23 cellular contexts compared by ENCODE assay signal in the genomic region with DNA sequence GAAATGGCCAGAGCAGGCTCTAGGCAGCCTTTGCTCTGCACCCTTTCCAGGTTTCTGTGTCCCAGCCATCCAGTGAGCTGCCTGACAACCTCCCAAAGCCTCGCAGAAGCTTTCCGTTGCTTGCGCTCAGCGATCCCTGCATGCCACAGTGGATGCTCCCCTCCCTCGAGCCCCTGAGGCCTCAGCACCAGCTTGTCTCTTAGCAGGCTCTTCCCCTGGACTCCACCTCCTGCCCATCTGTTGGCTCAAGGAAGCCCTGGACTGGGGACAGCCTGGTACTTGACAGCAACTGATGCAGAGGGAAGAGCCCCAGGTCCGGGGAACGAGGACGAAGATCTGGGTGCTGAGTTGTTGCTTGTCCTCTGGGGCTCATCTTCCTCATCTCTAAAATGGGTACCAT. TPM values are rescaled to one million over a fixed set of nuclear protein-coding genes. Genes with fewer than 3 reads are reported as not detected.
DNase-seq lines count a peak whose midpoint lies in the region; FAIRE-seq and TF ChIP-seq lines count a peak whose summit lies in the region.
"Had no signal": no experiment of that assay in that cellular context is flagged by ENCODE, and none has a peak within 500 bp of the region (broad histone marks: within the 10 kb centered on the region; RNA-seq: fewer than 3 reads in every experiment).

No MANE protein-coding gene starts in this region.

- H3K27me3 ChIP-seq in H1 (replicated peaks in 1 of 4; ENCODE audit: control insufficient read depth in 3 of 4, extremely low read depth in 1 of 4, insufficient read depth in 3 of 4, low read length in 3 of 4): no peaks in the 10 kb centered on the region; a peak in 1 of 7 replicates
- H3K27me3 ChIP-seq in osteoblast (ENCODE audit: insufficient read depth, low read length): peaks cover 53% of the 10 kb centered on the region

- TF ChIP-seq CTCF in H1 (IDR thresholded peaks at IDR 0.05; ENCODE audit: control extremely low read depth in 1 of 3, insufficient read depth in 1 of 3, low read depth in 1 of 3, low read length in 3 of 3) (no peak), osteoblast (IDR thresholded peaks at IDR 0.05; ENCODE audit: extremely low read depth, low read depth, low read length) (no peak)

- no peak overlapping the region for H4K5ac ChIP-seq in H1 (ENCODE audit: insufficient read length, low read depth, low read length)

- H3K79me1 ChIP-seq in H1 (ENCODE audit: low read depth, low read length): no peaks in the 10 kb centered on the region

- no peak overlapping the region for H3K9ac ChIP-seq in H1 (replicated peaks in 1 of 4; ENCODE audit: extremely low read depth in 1 of 4, low read depth in 3 of 4, low read length in 3 of 4)

- POLR2A ChIA-PET in H1 (lab: Charles Lee; ENCODE audit: partially characterized antibody): interaction anchor here (0.7 to 2.0 kb wide), 7 partner anchors 8 to 192 kb away, joined by 3 to 4 read pairs (median 3); no protein-coding TSS in a partner anchor

- no peak overlapping the region for H3K18ac ChIP-seq in H1 (ENCODE audit: extremely low read depth, low read length)

- H2AK5ac ChIP-seq in H1 (ENCODE audit: low read depth, low read length): no peak overlapping the region

- H2BK120ac ChIP-seq in H1 (replicated peaks; ENCODE audit: low read depth, low read length): no peak overlapping the region

- H2AFZ ChIP-seq in H1 (ENCODE audit: low read length) (no peak overlapping the region), osteoblast (ENCODE audit: low read length) (no peak overlapping the region)

- H3K56ac ChIP-seq in H1 (replicated peaks; ENCODE audit: insufficient read length, low read depth, low read length): no peak overlapping the region

- H4K91ac ChIP-seq in H1 (replicated peaks; ENCODE audit: insufficient read length, low read length): peak overlapping the region; percentile 6

- H4K20me1 ChIP-seq in H1 (replicated peaks in 1 of 2; ENCODE audit: control insufficient read depth in 1 of 2, insufficient read depth in 2 of 2, low read length in 2 of 2) (no peaks in the 10 kb centered on the region), osteoblast (ENCODE audit: insufficient read depth, low read length) (no peaks in the 10 kb centered on the region)

- no peak for TF ChIP-seq RAD21 in H1 (IDR thresholded peaks at IDR 0.05 in 1 of 2, conservative IDR thresholded peaks at IDR 0.05 in 1 of 2; ENCODE audit: low read depth in 2 of 2, low read length in 2 of 2)

- no peak for TF ChIP-seq POLR2A in H1 (IDR thresholded peaks at IDR 0.05; ENCODE audit: control extremely low read depth in 1 of 2, low read depth in 2 of 2, low read length in 2 of 2)

- H3K4me3 ChIP-seq in H1 (ENCODE audit: extremely low read depth in 1 of 4, insufficient read depth in 2 of 4, low read depth in 3 of 4, low read length in 4 of 4): no peak overlapping the region
- no peak overlapping the region for H3K4me3 ChIP-seq in osteoblast (ENCODE audit: insufficient read depth, low read length)
- H3K4me3 ChIP-seq: GM12878 had no signal

- H3K9me3 ChIP-seq in H1 (ENCODE audit: insufficient read depth in 2 of 2, low read depth in 1 of 2, low read length in 1 of 2) (no peaks in the 10 kb centered on the region), osteoblast (ENCODE audit: low read depth, low read length) (no peaks in the 10 kb centered on the region)

- no peak for FAIRE-seq in H1 (lab: Jason Lieb, UNC)
- FAIRE-seq: D721Med, GM12878, GM18507, HepG2 had no signal

- no peak overlapping the region for H3K14ac ChIP-seq in H1 (ENCODE audit: insufficient read length)

- no peaks in the 10 kb centered on the region for H3K23me2 ChIP-seq in H1 (ENCODE audit: low read depth, low read length)

- H3K4me1 ChIP-seq in H1 (replicated peaks in 1 of 4; ENCODE audit: control insufficient read depth in 3 of 4, insufficient read depth in 4 of 4, low read length in 3 of 4) (peaks cover 0 to 14% (median 6%) of the 10 kb centered on the region in 4 experiments; a peak in 6 of 7 replicates), osteoblast (ENCODE audit: insufficient read depth, low read length) (no peaks in the 10 kb centered on the region)

- H3K36me3 ChIP-seq in H1 (ENCODE audit: control insufficient read depth in 2 of 4, insufficient read depth in 4 of 4, low read length in 3 of 4) (no peaks in the 10 kb centered on the region), osteoblast (ENCODE audit: insufficient read depth, low read length) (no peaks in the 10 kb centered on the region)

- H3K27ac ChIP-seq in H1 (ENCODE audit: low read depth, low read length): no peak overlapping the region
- no peak overlapping the region for H3K27ac ChIP-seq in osteoblast (ENCODE audit: low read depth, low read length)
- H3K27ac ChIP-seq: 22Rv1 had no signal

- DNase-seq in DMS 273 (lab: John Stamatoyannopoulos, UW; ENCODE audit: unreplicated experiment) (peak; percentile 44), DMS 273 treated with DMSO at 0.1 percent for 48 hours (lab: John Stamatoyannopoulos, UW) (no peak), NCI-H82 (lab: John Stamatoyannopoulos, UW) (peak; percentile 60), H1 (ENCODE audit: low read depth in 1 of 2, low spot score in 2 of 2) (no peak), osteoblast (ENCODE audit: insufficient read length, low spot score, missing footprints) (peak; percentile 48), HUDEP-2 (lab: John Stamatoyannopoulos, UW; ENCODE audit: unreplicated experiment in 76 of 76) (no peak), GDM1 (lab: John Stamatoyannopoulos, UW) (no peak)
- no peak for DNase-seq in activated T-cell treated with anti-CD3 and anti-CD28 coated beads, Interleukin-2, amount 50 U/mL, for 48 hours
- DNase-seq: CD8-positive, alpha-beta T cell; COR-L47; DMS53; GOT3; HCEC 1CT; HFFc6 had no signal

- CTCF ChIA-PET in H1 (lab: Charles Lee; ENCODE audit: partially characterized antibody): interaction anchor here (0.6 to 35.1 kb wide), 7 partner anchors 11 to 287 kb away, joined by 3 to 859 read pairs (median 3); no protein-coding TSS in a partner anchor

- WGBS in H1 (ENCODE audit: extremely low coverage in 1 of 2, insufficient coverage in 1 of 2, insufficient read length in 1 of 2, insufficient replicate concordance in 2 of 2, low coverage in 1 of 2, low lambda C conversion rate in 2 of 2, missing lambda C conversion rate in 1 of 2), 2 experiments: 90% methylated on average over 6 of the region's 8 CpGs; no CpG with 5 or more reads in 1 of the 2 experiments

- H3K4me2 ChIP-seq in H1 (ENCODE audit: insufficient read depth in 1 of 2, low read depth in 2 of 2, low read length in 2 of 2) (no peak overlapping the region), osteoblast (ENCODE audit: insufficient read depth, low read length) (no peak overlapping the region)

- no peak for TF ChIP-seq EP300 in H1 (IDR thresholded peaks at IDR 0.05; ENCODE audit: borderline replicate concordance in 1 of 2, low read depth in 2 of 2, low read length in 2 of 2)

- H3K79me2 ChIP-seq in H1 (ENCODE audit: control insufficient read depth in 1 of 2, insufficient read depth in 2 of 2, low read length in 2 of 2) (no peaks in the 10 kb centered on the region), osteoblast (ENCODE audit: insufficient read depth, low read length) (no peaks in the 10 kb centered on the region)

- H3K23ac ChIP-seq in H1 (ENCODE audit: insufficient read length): no peak overlapping the region

- no peak overlapping the region for H3K4ac ChIP-seq in H1 (replicated peaks; ENCODE audit: insufficient read length, low read depth, low read length)

- no peak overlapping the region; the same call in 1 of the 2 replicates for H2BK12ac ChIP-seq in H1 (ENCODE audit: low read depth, low read length)

- no peak overlapping the region for H2BK5ac ChIP-seq in H1 (ENCODE audit: low read depth, low read length)

- H4K8ac ChIP-seq in H1 (ENCODE audit: extremely low read depth, insufficient read depth, low read length): no peak overlapping the region; the same call in 1 of the 2 replicates

- H2BK15ac ChIP-seq in H1 (ENCODE audit: low read length): no peak overlapping the region

- no peak overlapping the region for H2BK20ac ChIP-seq in H1 (ENCODE audit: low read length)

TF ChIP-seq in H1, 55 proteins besides CTCF, POLR2A, EP300 and RAD21 (continues in another document):
- TF ChIP-seq CBX8 (IDR thresholded peaks at IDR 0.05; ENCODE audit: borderline replicate concordance, low read depth, low read length): no peak

RNA-seq across cellular contexts. Expression of a gene that starts 23.2 kb away (rescaled TPM):
- 53.7 and 54.7 TPM in 2 replicates for total RNA-seq in H1 (2021; fragmentation: NEBNext Ultra II Directional; extraction: Animal tissue kit (Norgen Biotek cat#: 25700))
- 41.5 and 54.8 TPM in 2 replicates for polyA plus RNA-seq in H1 (2011; rRNA removed)
- polyA plus RNA-seq in H1 (2011; cell fraction: cytosol; rRNA removed): 55.9 TPM
- 75.9 TPM for polyA plus RNA-seq in H1 (2011; cell fraction: nucleus; rRNA removed)
- 34.3 to 51.2 TPM (median 49.7 TPM) in 4 replicates for polyA plus RNA-seq in H1 (2012, experiment 1 of 2)
- polyA plus RNA-seq in H1 (2012, experiment 2 of 2): 65.9 TPM
- polyA plus RNA-seq in H1 (2013, experiment 1 of 2): 29.8 TPM
- polyA plus RNA-seq in H1 (2013, experiment 2 of 2): 33.1 TPM
- 50.7 and 74.4 TPM in 2 replicates for polyA minus RNA-seq in H1 (2011; rRNA and poly(A)+ RNA removed)
- polyA minus RNA-seq in H1 (2011; cell fraction: cytosol; rRNA and poly(A)+ RNA removed): 32.1 TPM
- 29.1 TPM for polyA minus RNA-seq in H1 (2011; cell fraction: nucleus; rRNA and poly(A)+ RNA removed)
- 26.1 and 33.6 TPM in 2 replicates for total RNA-seq in osteoblast

RNA-seq across cellular contexts. Expression of a gene that starts 40.0 kb away (rescaled TPM):
- total RNA-seq in H1 (2021; fragmentation: NEBNext Ultra II Directional; extraction: Animal tissue kit (Norgen Biotek cat#: 25700)): 0.63 and 0.97 TPM in 2 replicates
- 1.3 and 1.9 TPM in 2 replicates for polyA plus RNA-seq in H1 (2011; rRNA removed)
- polyA plus RNA-seq in H1 (2011; cell fraction: cytosol; rRNA removed): 3.3 TPM
- 4.1 TPM for polyA plus RNA-seq in H1 (2011; cell fraction: nucleus; rRNA removed)
- polyA plus RNA-seq in H1 (2012, experiment 1 of 2): 2.1 to 3.5 TPM (median 2.7 TPM) in 4 replicates
- 1.1 TPM for polyA plus RNA-seq in H1 (2012, experiment 2 of 2)
- 0.53 TPM for polyA plus RNA-seq in H1 (2013, experiment 1 of 2)
- 0.77 TPM for polyA plus RNA-seq in H1 (2013, experiment 2 of 2)
- 0.54 and 0.80 TPM in 2 replicates for polyA minus RNA-seq in H1 (2011; rRNA and poly(A)+ RNA removed)
- not detected for polyA minus RNA-seq in H1 (2011; cell fraction: cytosol; rRNA and poly(A)+ RNA removed)
- 1.00 TPM for polyA minus RNA-seq in H1 (2011; cell fraction: nucleus; rRNA and poly(A)+ RNA removed)
- not detected in 2 replicates for total RNA-seq in osteoblast
- total RNA-seq: A673; CD8-positive, alpha-beta T cell; GM12878; HepG2; HFFc6; HT1080 had no signal
- polyA plus RNA-seq: BJ, CD14-positive monocyte, GM12878, HepG2 had no signal

RNA-seq across cellular contexts. Expression of a gene that starts 40.1 kb away (rescaled TPM):
- 5.9 and 6.9 TPM in 2 replicates for total RNA-seq in H1 (2021; fragmentation: NEBNext Ultra II Directional; extraction: Animal tissue kit (Norgen Biotek cat#: 25700))
- 4.2 and 8.9 TPM in 2 replicates for polyA plus RNA-seq in H1 (2011; rRNA removed)
- 5.6 TPM for polyA plus RNA-seq in H1 (2011; cell fraction: cytosol; rRNA removed)
- 4.7 TPM for polyA plus RNA-seq in H1 (2011; cell fraction: nucleus; rRNA removed)
- 4.3 to 7.8 TPM (median 6.9 TPM) in 4 replicates for polyA plus RNA-seq in H1 (2012, experiment 1 of 2)
- polyA plus RNA-seq in H1 (2012, experiment 2 of 2): 8.0 TPM
- polyA plus RNA-seq in H1 (2013, experiment 1 of 2): 6.2 TPM
- polyA plus RNA-seq in H1 (2013, experiment 2 of 2): 5.8 TPM
- polyA minus RNA-seq in H1 (2011; rRNA and poly(A)+ RNA removed): 0.41 and 0.54 TPM in 2 replicates
- polyA minus RNA-seq in H1 (2011; cell fraction: cytosol; rRNA and poly(A)+ RNA removed): 3.1 TPM
- polyA minus RNA-seq in H1 (2011; cell fraction: nucleus; rRNA and poly(A)+ RNA removed): 2.5 TPM
- total RNA-seq in osteoblast: not detected in 2 replicates
- total RNA-seq: A673; CD8-positive, alpha-beta T cell; GM12878; HepG2; HFFc6 had no signal
- polyA plus RNA-seq: BJ, CD14-positive monocyte, HepG2 had no signal

Comparison
In these comparisons a context has a peak if more than half of its experiments do, and no peak if none do; other contexts are left out.
1. DNase-seq: peak in DMS 273 (single experiment), NCI-H82 (single experiment) and osteoblast (single experiment); none in DMS 273 treated with DMSO at 0.1 percent for 48 hours (single experiment), H1 (0 of 2), HUDEP-2 (0 of 76), activated T-cell treated with anti-CD3 and anti-CD28 coated beads, Interleukin-2, amount 50 U/mL, for 48 hours (0 of 2) and GDM1 (single experiment).